ENCODE assay signal across 28 cellular contexts in genomic region chr3:128360705-128361271, GRCh38.
DNase-seq lines count a peak whose midpoint lies in the region; ATAC-seq and TF ChIP-seq lines count a peak whose summit lies in the region.
"Had no signal": no experiment of that assay in that cellular context is flagged by ENCODE, and none has a peak within 500 bp of the region (broad histone marks: within the 10 kb centered on the region; RNA-seq: fewer than 3 reads in every experiment).

No MANE protein-coding gene starts in this region.

- TF ChIP-seq CTCF in IMR-90 (conservative IDR thresholded peaks at IDR 0.05; ENCODE audit: low read depth, low read length) (no peak), choroid plexus epithelial cell (conservative IDR thresholded peaks at IDR 0.05; ENCODE audit: low read depth, low read length) (no peak), osteoblast (IDR thresholded peaks at IDR 0.05; ENCODE audit: extremely low read depth, low read depth, low read length) (no peak)

- peak overlapping the region; percentile 49; the same call in 1 of the 2 replicates for H3K4me2 ChIP-seq in IMR-90 (ENCODE audit: low read depth, low read length)
- H3K4me2 ChIP-seq in osteoblast (ENCODE audit: insufficient read depth, low read length), result peak overlapping the region; percentile 36

- no peak overlapping the region for H3K27ac ChIP-seq in IMR-90 (ENCODE audit: insufficient read depth, low read length)
- H3K27ac ChIP-seq in osteoblast (ENCODE audit: low read depth, low read length), result no peak overlapping the region
- H3K27ac ChIP-seq: parathyroid adenoma, right atrium auricular region, SJSA1 had no signal

- peak overlapping the region; percentile 50 for H2AK5ac ChIP-seq in IMR-90 (ENCODE audit: low read depth, low read length)

- peak overlapping the region; percentile 66; the same call in 1 of the 2 replicates for H2BK120ac ChIP-seq in IMR-90 (ENCODE audit: low read depth, low read length)

- no peaks in the 10 kb centered on the region; a peak in 1 of 4 replicates for H3K79me1 ChIP-seq in IMR-90 (ENCODE audit: low read depth in 1 of 2, low read length in 2 of 2)

- H3K27me3 ChIP-seq in IMR-90 (ENCODE audit: control insufficient read depth, insufficient read depth, low read length) (no peaks in the 10 kb centered on the region), osteoblast (ENCODE audit: insufficient read depth, low read length) (no peaks in the 10 kb centered on the region)
- H3K27me3 ChIP-seq: body of pancreas, MG63, right atrium auricular region, SJSA1 had no signal

- H3K36me3 ChIP-seq in IMR-90 (ENCODE audit: control insufficient read depth, insufficient read depth, low read length), result 0 out of 2 replicates have a peak, but pooled peaks cover 1% of the 10 kb centered on the region
- no peaks in the 10 kb centered on the region for H3K36me3 ChIP-seq in osteoblast (ENCODE audit: insufficient read depth, low read length)
- H3K36me3 ChIP-seq: MG63, SJSA1 had no signal

- TF ChIP-seq POLR2A in IMR-90 (IDR thresholded peaks at IDR 0.05; ENCODE audit: low read depth, low read length), result no peak

- H3K9me1 ChIP-seq in IMR-90 (ENCODE audit: insufficient read depth, low read length), result peaks cover 8% of the 10 kb centered on the region; the same call in 1 of the 2 replicates

- peak overlapping the region; percentile 24; the same call in 1 of the 2 replicates for H3K23ac ChIP-seq in IMR-90 (ENCODE audit: low read depth, low read length)

- H2AFZ ChIP-seq in IMR-90 (replicated peaks; ENCODE audit: low read length, poor library complexity) (no peak overlapping the region), osteoblast (ENCODE audit: low read length) (no peak overlapping the region)
- H2AFZ ChIP-seq: parathyroid adenoma had no signal

- H3K18ac ChIP-seq in IMR-90 (ENCODE audit: low read depth, low read length), result peak overlapping the region; percentile 46; the same call in 1 of the 2 replicates

- dilution Hi-C loops in IMR-90 (cut with HindIII; ENCODE audit: low sequenced_read_pairs, unreplicated experiment), result no loop called here

- in situ Hi-C loops in IMR-90 (cut with MboI; ENCODE audit: low sequenced_read_pairs), result no loop called here

- DNase-seq in EH (ENCODE audit: low read depth) (peak; percentile 51), IMR-90 (no peak), choroid plexus epithelial cell (ENCODE audit: low read depth) (peak; percentile 56), osteoblast (ENCODE audit: insufficient read length, low spot score, missing footprints) (peak; percentile 85), NCI-H2196 (lab: John Stamatoyannopoulos, UW; ENCODE audit: unreplicated experiment) (no peak), OCI-M1 (lab: John Stamatoyannopoulos, UW) (no peak)
- DNase-seq: activated CD4-positive, CD25-positive, alpha-beta regulatory T cell treated with anti-CD3 and anti-CD28 coated beads, Interleukin-2, amount 50 U/mL, for 72 hours; activated CD8-positive, alpha-beta T cell treated with anti-CD3 and anti-CD28 coated beads for 36 hours; activated naive CD8-positive, alpha-beta T cell treated with anti-CD3 and anti-CD28 coated beads, Interleukin-2, amount 10 ng/mL, durations not matched to agents 7 days and 5 days; body of pancreas; glutamatergic neuron; KBM-7; MG63; mucosa of descending colon; NCI-H1417; NCI-H2029 treated with DMSO at 0.1 percent for 48 hours; NCI-H226; nephron progenitor cell; stimulated activated CD4-positive, alpha-beta T cell treated with anti-CD3 and anti-CD28 coated beads, Interleukin-12 subunit alpha, Interleukin-12 subunit beta, amount 100 ng/mL, for 4 hours; stimulated activated CD4-positive, alpha-beta T cell treated with anti-CD3 and anti-CD28 coated beads, Interleukin-4, amount 100 ng/mL, for 24 hours; substantia nigra had no signal

- H3K4me3 ChIP-seq in IMR-90 (ENCODE audit: insufficient read depth, low read depth, low read length), result no peak overlapping the region
- no peak overlapping the region for H3K4me3 ChIP-seq in choroid plexus epithelial cell (ENCODE audit: low read depth, low read length)
- H3K4me3 ChIP-seq in osteoblast (ENCODE audit: insufficient read depth, low read length), result no peak overlapping the region
- H3K4me3 ChIP-seq: body of pancreas, lung, MG63, mucosa of descending colon, right atrium auricular region, SJSA1 had no signal

- no TSS peak for BruUV-seq in IMR-90 (replicated peaks; lab: Mats Ljungman, UMichigan)

- no peak overlapping the region for H4K5ac ChIP-seq in IMR-90 (ENCODE audit: low read depth, low read length)

- no peak overlapping the region for H3K56ac ChIP-seq in IMR-90 (ENCODE audit: extremely low read depth, insufficient read depth, low read length)

- H4K20me1 ChIP-seq in IMR-90 (ENCODE audit: insufficient read depth, low read length) (0 out of 2 replicates have a peak, but pooled peaks cover 3% of the 10 kb centered on the region), osteoblast (ENCODE audit: insufficient read depth, low read length) (peaks cover 12% of the 10 kb centered on the region)

- intact Hi-C loops in IMR-90 (cut with micrococcal nuclease), result no loop called here

- H2BK5ac ChIP-seq in IMR-90 (ENCODE audit: low read depth, low read length, poor library complexity, severe bottlenecking), result no peak overlapping the region

- no CpG with 5 or more reads among the region's 6 CpGs for WGBS in IMR-90 (ENCODE audit: extremely low coverage in 2 of 2, insufficient read length in 1 of 2), 2 experiments

- H3K4ac ChIP-seq in IMR-90 (ENCODE audit: low read depth, low read length), result peak overlapping the region; percentile 64

- peak overlapping the region; percentile 63; the same call in 1 of the 2 replicates for H2BK20ac ChIP-seq in IMR-90 (ENCODE audit: low read depth, low read length)

- CTCF ChIA-PET in IMR-90 (lab: Yijun Ruan, JAX), result no interaction called here

- H3K4me1 ChIP-seq in IMR-90 (ENCODE audit: control insufficient read depth, insufficient read depth, low read length) (peaks cover 13% of the 10 kb centered on the region), osteoblast (ENCODE audit: insufficient read depth, low read length) (peaks cover 13% of the 10 kb centered on the region)
- H3K4me1 ChIP-seq: parathyroid adenoma had no signal

- H3K9me3 ChIP-seq in IMR-90 (ENCODE audit: control insufficient read depth, insufficient read depth, low read length) (no peaks in the 10 kb centered on the region), osteoblast (ENCODE audit: low read depth, low read length) (no peaks in the 10 kb centered on the region)
- H3K9me3 ChIP-seq: body of pancreas, MG63, mucosa of descending colon, right atrium auricular region, SJSA1 had no signal

- no peak overlapping the region for H3K9ac ChIP-seq in IMR-90 (ENCODE audit: low read depth, low read length)
- H3K9ac ChIP-seq: parathyroid adenoma had no signal

- ATAC-seq in IMR-90 (ENCODE audit: low read depth) (peak; percentile 60), HG03432 (IDR thresholded peaks at IDR 0.05; ENCODE audit: unreplicated experiment) (no peak), HG02571 (IDR thresholded peaks at IDR 0.05; ENCODE audit: unreplicated experiment) (no peak)
- ATAC-seq: activated CD8-positive, alpha-beta T cell treated with anti-CD3 and anti-CD28 coated beads for 36 hours; body of pancreas; mucosa of descending colon; stimulated activated memory B cell treated with anti-CD40 and anti-IgM and Interleukin-4, amounts not matched to agents 10 μg/mL and 1 μg/mL and 100 μg/mL, for 72 hours had no signal

- no peaks in the 10 kb centered on the region for H3K79me2 ChIP-seq in osteoblast (ENCODE audit: insufficient read depth, low read length)
- H3K79me2 ChIP-seq: parathyroid adenoma had no signal

- no peak overlapping the region for H2BK15ac ChIP-seq in IMR-90 (ENCODE audit: low read depth, low read length)

- TF ChIP-seq RAD21 in IMR-90 (IDR thresholded peaks at IDR 0.05; ENCODE audit: low read length), result no peak

- H2AK9ac ChIP-seq in IMR-90 (replicated peaks; ENCODE audit: low read depth, low read length, poor library complexity), result no peak overlapping the region

- 0 out of 2 replicates have a peak overlapping the region, but pooled peaks have one; percentile 55 for H3K14ac ChIP-seq in IMR-90 (replicated peaks; ENCODE audit: low read depth, low read length)

- H4K8ac ChIP-seq in IMR-90 (ENCODE audit: low read depth in 2 of 2, low read length in 2 of 2), result no peak overlapping the region

- no peak overlapping the region for H4K91ac ChIP-seq in IMR-90 (ENCODE audit: insufficient read depth, low read depth, low read length)

- POLR2A ChIA-PET in IMR-90 (lab: Charles Lee; ENCODE audit: unreplicated experiment), result interaction anchor here (0.6 kb wide), 1 partner anchor 207 kb away, joined by 3 read pairs; no protein-coding TSS in a partner anchor

TF ChIP-seq in IMR-90, 13 proteins besides CTCF, POLR2A, EP300 and RAD21 (continues in another document):
- TF ChIP-seq CHD1 (IDR thresholded peaks at IDR 0.05; ENCODE audit: low read depth, low read length), result no peak
- no peak for TF ChIP-seq BHLHE40 (IDR thresholded peaks at IDR 0.05; ENCODE audit: low read depth, low read length)
- no peak for TF ChIP-seq RFX5 (IDR thresholded peaks at IDR 0.05; ENCODE audit: low read depth, low read length)
- TF ChIP-seq, protein P1, sequence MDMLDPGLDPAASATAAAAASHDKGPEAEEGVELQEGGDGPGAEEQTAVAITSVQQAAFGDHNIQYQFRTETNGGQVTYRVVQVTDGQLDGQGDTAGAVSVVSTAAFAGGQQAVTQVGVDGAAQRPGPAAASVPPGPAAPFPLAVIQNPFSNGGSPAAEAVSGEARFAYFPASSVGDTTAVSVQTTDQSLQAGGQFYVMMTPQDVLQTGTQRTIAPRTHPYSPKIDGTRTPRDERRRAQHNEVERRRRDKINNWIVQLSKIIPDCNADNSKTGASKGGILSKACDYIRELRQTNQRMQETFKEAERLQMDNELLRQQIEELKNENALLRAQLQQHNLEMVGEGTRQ (IDR thresholded peaks at IDR 0.05; ENCODE audit: low read depth, low read length), result no peak
- no peak for TF ChIP-seq MAFK (IDR thresholded peaks at IDR 0.05; ENCODE audit: low read depth, low read length)
- TF ChIP-seq RCOR1 (IDR thresholded peaks at IDR 0.05; ENCODE audit: insufficient replicate concordance, low read length), result no peak
- TF ChIP-seq MAZ (IDR thresholded peaks at IDR 0.05; ENCODE audit: borderline replicate concordance, low read depth, low read length), result no peak
- TF ChIP-seq, protein P2, sequence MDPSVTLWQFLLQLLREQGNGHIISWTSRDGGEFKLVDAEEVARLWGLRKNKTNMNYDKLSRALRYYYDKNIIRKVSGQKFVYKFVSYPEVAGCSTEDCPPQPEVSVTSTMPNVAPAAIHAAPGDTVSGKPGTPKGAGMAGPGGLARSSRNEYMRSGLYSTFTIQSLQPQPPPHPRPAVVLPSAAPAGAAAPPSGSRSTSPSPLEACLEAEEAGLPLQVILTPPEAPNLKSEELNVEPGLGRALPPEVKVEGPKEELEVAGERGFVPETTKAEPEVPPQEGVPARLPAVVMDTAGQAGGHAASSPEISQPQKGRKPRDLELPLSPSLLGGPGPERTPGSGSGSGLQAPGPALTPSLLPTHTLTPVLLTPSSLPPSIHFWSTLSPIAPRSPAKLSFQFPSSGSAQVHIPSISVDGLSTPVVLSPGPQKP (IDR thresholded peaks at IDR 0.05; ENCODE audit: borderline replicate concordance, low read depth, low read length), result no peak
- no peak for TF ChIP-seq FOS (IDR thresholded peaks at IDR 0.05; ENCODE audit: low read depth, low read length)
- no peak for TF ChIP-seq SMC3 (IDR thresholded peaks at IDR 0.05; ENCODE audit: low read depth, low read length)
- no peak for TF ChIP-seq CEBPB (IDR thresholded peaks at IDR 0.05; ENCODE audit: low read depth, low read length)

Comparison
In these comparisons a context has a peak if more than half of its experiments do, and no peak if none do; other contexts are left out.
1. DNase-seq: peak in EH (single experiment), choroid plexus epithelial cell (single experiment) and osteoblast (single experiment); none in IMR-90 (single experiment), NCI-H2196 (single experiment) and OCI-M1 (single experiment).